In the genomic region with DNA sequence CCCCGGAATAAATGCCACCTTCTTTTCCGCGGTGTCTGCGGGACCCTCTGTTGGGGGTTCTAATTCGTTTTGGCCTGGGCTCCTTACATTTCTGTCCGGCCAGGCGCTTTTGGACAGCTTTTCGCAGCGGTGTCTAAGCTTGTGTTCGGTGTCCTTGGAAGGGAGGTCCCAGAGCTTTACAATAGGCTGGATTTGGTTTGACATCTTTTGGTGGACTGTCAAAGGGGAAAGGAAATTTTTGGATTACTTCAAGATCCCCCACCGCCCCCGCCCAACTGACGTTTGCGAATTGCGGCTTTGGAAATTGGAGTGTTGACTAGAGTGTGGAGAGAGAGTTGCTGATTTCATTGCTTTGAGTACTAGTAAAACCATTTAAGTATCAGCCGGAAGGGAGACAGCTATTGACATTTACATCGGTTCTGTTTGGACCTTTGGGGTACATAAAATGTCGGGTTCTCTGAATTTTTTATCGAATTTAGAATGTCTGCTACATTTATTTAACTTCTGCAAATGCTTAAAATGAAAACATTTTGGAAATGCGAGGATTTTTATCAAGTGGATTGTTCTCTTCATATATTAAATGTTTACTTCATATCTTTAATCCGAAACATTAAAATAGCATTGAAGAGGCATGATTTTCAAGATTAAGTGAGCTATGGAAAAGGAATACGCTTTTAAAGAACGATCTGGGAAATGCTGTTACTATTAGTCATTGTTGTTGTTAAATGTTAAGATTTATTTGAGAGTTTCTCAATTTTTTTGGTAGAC, we compare ENCODE assay signal across 9 cellular contexts. TPM values are rescaled to one million over a fixed set of nuclear protein-coding genes. Genes with fewer than 3 reads are reported as not detected.
DNase-seq lines count a peak whose midpoint lies in the region; ATAC-seq, FAIRE-seq and TF ChIP-seq lines count a peak whose summit lies in the region.
"Had no signal": no experiment of that assay in that cellular context is flagged by ENCODE, and none has a peak within 500 bp of the region (broad histone marks: within the 10 kb centered on the region; RNA-seq: fewer than 3 reads in every experiment).

No MANE protein-coding gene starts in this region.

- intact Hi-C loops in activated CD4-positive, alpha-beta T cell treated with anti-CD3 and anti-CD28 coated beads, Interleukin-2, amount 10 ng/mL, durations not matched to agents 24 days and 14 days (cut with micrococcal nuclease), result loop anchor here (5.0 kb wide), 1 partner anchor 293 kb away; the partner anchor contains the start of gene ANKHD1
- intact Hi-C loops in aorta (cut with DNase I), result no loop called here

- H3K9me3 ChIP-seq in thoracic aorta (no peaks in the 10 kb centered on the region), aorta (ENCODE audit: control insufficient read depth, low read length) (no peaks in the 10 kb centered on the region)

- CTCF ChIA-PET in activated CD8-positive, alpha-beta T cell treated with anti-CD3 and anti-CD28 coated beads, Interleukin-2, amount 10 ng/mL, durations not matched to agents 7 days and 5 days (lab: Charles Lee), result interaction anchor here (1.2 to 3.5 kb wide), 9 partner anchors 10 to 344 kb away, joined by 3 to 17 read pairs (median 4); no protein-coding TSS in a partner anchor

- H3K27me3 ChIP-seq in thoracic aorta (replicated peaks; ENCODE audit: insufficient read depth), result no peaks in the 10 kb centered on the region
- no peaks in the 10 kb centered on the region for H3K27me3 ChIP-seq in aorta (ENCODE audit: control insufficient read depth in 1 of 2, insufficient read depth in 2 of 2, low read length in 1 of 2)

- H3K27me3 Mint-ChIP-seq in activated CD4-positive, alpha-beta T cell treated with anti-CD3 and anti-CD28 coated beads, Interleukin-2, amount 10 ng/mL, durations not matched to agents 24 days and 14 days, result peaks cover 54% of the 10 kb centered on the region
- peaks cover 39% of the 10 kb centered on the region for H3K27me3 Mint-ChIP-seq in activated CD8-positive, alpha-beta T cell treated with anti-CD3 and anti-CD28 coated beads, Interleukin-2, amount 10 ng/mL, durations not matched to agents 7 days and 5 days (ENCODE audit: low read depth)
- peaks cover 12 to 39% (median 29%) of the 10 kb centered on the region in 3 donors for H3K27me3 Mint-ChIP-seq in immature natural killer cell (ENCODE audit: low read depth in 3 of 3)

- H3K36me3 ChIP-seq in thoracic aorta (no peaks in the 10 kb centered on the region), aorta (ENCODE audit: control insufficient read depth in 1 of 2, insufficient read depth in 2 of 2, low read length in 1 of 2) (no peaks in the 10 kb centered on the region)
- H3K36me3 ChIP-seq: cardiac muscle cell had no signal

- peak; percentile 68 for DNase-seq in activated CD4-positive, alpha-beta T cell treated with anti-CD3 and anti-CD28 coated beads, Interleukin-2, amount 10 ng/mL, durations not matched to agents 24 days and 14 days
- no peak for DNase-seq in activated CD4-positive, alpha-beta T cell treated with anti-CD3 and anti-CD28 coated beads, Interleukin-2, amount 50 U/mL, for 48 hours
- DNase-seq in activated CD8-positive, alpha-beta T cell treated with anti-CD3 and anti-CD28 coated beads, Interleukin-2, amount 10 ng/mL, durations not matched to agents 7 days and 5 days, result no peak
- DNase-seq in immature natural killer cell (no peak), thoracic aorta (ENCODE audit: low spot score) (no peak), aorta (no peak), NCI-H510A treated with DMSO at 0.1 percent for 48 hours (lab: John Stamatoyannopoulos, UW) (no peak), H54 (ENCODE audit: insufficient read length, low spot score) (no peak)

- peak overlapping the region; percentile 98 for H3K4me3 Mint-ChIP-seq in activated CD4-positive, alpha-beta T cell treated with anti-CD3 and anti-CD28 coated beads, Interleukin-2, amount 10 ng/mL, durations not matched to agents 24 days and 14 days
- peak overlapping the region; percentile 83 for H3K4me3 Mint-ChIP-seq in activated CD8-positive, alpha-beta T cell treated with anti-CD3 and anti-CD28 coated beads, Interleukin-2, amount 10 ng/mL, durations not matched to agents 7 days and 5 days
- H3K4me3 Mint-ChIP-seq in immature natural killer cell, result peak overlapping the region; percentile 90 to 95 (median 94)

- 71 to 74% methylated on average over 23 of the region's 23 CpGs for WGBS in aorta, 2 donors

- TF ChIP-seq CTCF in thoracic aorta (IDR thresholded peaks at IDR 0.05), result no peak

- H3K4me1 ChIP-seq in thoracic aorta (ENCODE audit: control insufficient read depth in 1 of 2, low read depth in 2 of 2) (peaks cover 21 to 49% of the 10 kb centered on the region in 2 donors), aorta (ENCODE audit: control insufficient read depth in 1 of 2, insufficient read depth in 2 of 2, low read length in 2 of 2) (no peaks in the 10 kb centered on the region)

- no peak for TF ChIP-seq POLR2A in H54 (IDR thresholded peaks at IDR 0.05; ENCODE audit: low read depth, low read length)

- no peaks in the 10 kb centered on the region for H3K9me3 Mint-ChIP-seq in activated CD4-positive, alpha-beta T cell treated with anti-CD3 and anti-CD28 coated beads, Interleukin-2, amount 10 ng/mL, durations not matched to agents 24 days and 14 days
- no peaks in the 10 kb centered on the region for H3K9me3 Mint-ChIP-seq in activated CD8-positive, alpha-beta T cell treated with anti-CD3 and anti-CD28 coated beads, Interleukin-2, amount 10 ng/mL, durations not matched to agents 7 days and 5 days (ENCODE audit: insufficient read depth)
- H3K9me3 Mint-ChIP-seq in immature natural killer cell, result no peaks in the 10 kb centered on the region

- no peak for ATAC-seq in activated CD8-positive, alpha-beta T cell treated with anti-CD3 and anti-CD28 coated beads, Interleukin-2, amount 10 ng/mL, durations not matched to agents 7 days and 5 days
- ATAC-seq in thoracic aorta (ENCODE audit: insufficient number of reproducible peaks, low FRiP score, low read depth), result no peak
- ATAC-seq in aorta (ENCODE audit: low FRiP score), result no peak

- POLR2A ChIA-PET in activated CD8-positive, alpha-beta T cell treated with anti-CD3 and anti-CD28 coated beads, Interleukin-2, amount 10 ng/mL, durations not matched to agents 7 days and 5 days (lab: Charles Lee), result interaction anchor here (1.1 kb wide), 1 partner anchor 363 kb away, joined by 3 read pairs; no protein-coding TSS in a partner anchor

- peaks cover 7% of the 10 kb centered on the region for H3K36me3 Mint-ChIP-seq in activated CD4-positive, alpha-beta T cell treated with anti-CD3 and anti-CD28 coated beads, Interleukin-2, amount 10 ng/mL, durations not matched to agents 24 days and 14 days (ENCODE audit: low read depth)
- H3K36me3 Mint-ChIP-seq in activated CD8-positive, alpha-beta T cell treated with anti-CD3 and anti-CD28 coated beads, Interleukin-2, amount 10 ng/mL, durations not matched to agents 7 days and 5 days (ENCODE audit: low read depth), result peaks cover 3% of the 10 kb centered on the region
- H3K36me3 Mint-ChIP-seq in immature natural killer cell, result peaks cover 0 to 3% (median 0%) of the 10 kb centered on the region in 3 donors

- H3K27ac Mint-ChIP-seq in activated CD4-positive, alpha-beta T cell treated with anti-CD3 and anti-CD28 coated beads, Interleukin-2, amount 10 ng/mL, durations not matched to agents 24 days and 14 days, result no peak overlapping the region
- peak overlapping the region; percentile 98 for H3K27ac Mint-ChIP-seq in activated CD8-positive, alpha-beta T cell treated with anti-CD3 and anti-CD28 coated beads, Interleukin-2, amount 10 ng/mL, durations not matched to agents 7 days and 5 days
- peak overlapping the region; percentile 32 to 98 (median 94) for H3K27ac Mint-ChIP-seq in immature natural killer cell

- H3K4me3 ChIP-seq in thoracic aorta (peak overlapping the region; percentile 93), aorta (ENCODE audit: low read length in 2 of 2) (peak overlapping the region in 1 of 2 donors; percentile 83)

- H3K27ac ChIP-seq in thoracic aorta (peak overlapping the region; percentile 99 to 100), aorta (ENCODE audit: low read depth in 1 of 2, low read length in 2 of 2) (no peak overlapping the region)
- H3K27ac ChIP-seq: cardiac muscle cell had no signal

- peaks cover 40% of the 10 kb centered on the region for H3K4me1 Mint-ChIP-seq in activated CD4-positive, alpha-beta T cell treated with anti-CD3 and anti-CD28 coated beads, Interleukin-2, amount 10 ng/mL, durations not matched to agents 24 days and 14 days
- H3K4me1 Mint-ChIP-seq in activated CD8-positive, alpha-beta T cell treated with anti-CD3 and anti-CD28 coated beads, Interleukin-2, amount 10 ng/mL, durations not matched to agents 7 days and 5 days (ENCODE audit: low read depth), result peaks cover 50% of the 10 kb centered on the region
- peaks cover 44 to 50% of the 10 kb centered on the region in 2 donors for H3K4me1 Mint-ChIP-seq in immature natural killer cell

- no peak for FAIRE-seq in H54 (lab: Jason Lieb, UNC)

RNA-seq across cellular contexts. Expression of gene PURA, which starts 4.7 kb away (rescaled TPM):
- 11.1 and 12.0 TPM in 2 replicates for total RNA-seq in activated CD4-positive, alpha-beta T cell treated with anti-CD3 and anti-CD28 coated beads, Interleukin-2, amount 10 ng/mL, durations not matched to agents 24 days and 14 days
- 10 to 100 TPM; 12.5 to 13.4 TPM for total RNA-seq in activated CD8-positive, alpha-beta T cell treated with anti-CD3 and anti-CD28 coated beads, Interleukin-2, amount 10 ng/mL, durations not matched to agents 7 days and 5 days
- 1 to 10 TPM; 2.0 to 3.7 (median 3.4) TPM for polyA plus RNA-seq in immature natural killer cell
- 10 to 100 TPM; 41.6 to 44.3 TPM for total RNA-seq in thoracic aorta
- 10 to 100 TPM; 46.2 to 50.0 TPM for total RNA-seq in aorta
- 10 to 100 TPM in 1 of 2 donors, 1 to 10 TPM in 1; 5.2 to 14.0 TPM for polyA plus RNA-seq in aorta

RNA-seq across cellular contexts. Expression of gene IGIP, which starts 16.5 kb away (rescaled TPM):
- 2.8 TPM in 2 replicates for total RNA-seq in activated CD4-positive, alpha-beta T cell treated with anti-CD3 and anti-CD28 coated beads, Interleukin-2, amount 10 ng/mL, durations not matched to agents 24 days and 14 days
- total RNA-seq in activated CD8-positive, alpha-beta T cell treated with anti-CD3 and anti-CD28 coated beads, Interleukin-2, amount 10 ng/mL, durations not matched to agents 7 days and 5 days, result 1 to 10 TPM; 2.4 to 2.7 TPM
- polyA plus RNA-seq in immature natural killer cell (under 1 TPM in 1 of 3 donors, not detected in 2; 0.35 TPM), aorta (10 to 100 TPM; 12.9 to 20.7 TPM)
- total RNA-seq in thoracic aorta (10 to 100 TPM; 24.2 to 25.9 TPM), aorta (10 to 100 TPM; 26.5 to 29.1 TPM)

Comparison
In these comparisons a context has a peak if more than half of its experiments do, and no peak if none do; other contexts are left out.
1. H3K27ac ChIP-seq: peak in thoracic aorta (2 of 2); none in aorta (0 of 2).
2. Peak in every context shown above with its lines, with median percentiles within 50 percentile points of each other: H3K4me3 Mint-ChIP-seq.